28 cellular contexts compared by ENCODE assay signal in genomic region chr5:174288436-174288835, GRCh38.
"Had no signal": no experiment of that assay in that cellular context is flagged by ENCODE, and none has a peak within 500 bp of the region (broad histone marks: within the 10 kb centered on the region; RNA-seq: fewer than 3 reads in every experiment).

No MANE protein-coding gene starts in this region.

- ATAC-seq: naive thymus-derived CD8-positive, alpha-beta T cell; natural killer cell treated with Interleukin-12 subunit alpha and Interleukin-12 subunit beta and Interleukin-15 and Interleukin-18, amount 100 ng/mL, for 72 hours; psoas muscle; right cardiac atrium; right lobe of liver; stimulated activated effector memory CD8-positive, alpha-beta T cell treated with anti-CD3 and anti-CD28 coated beads, Interleukin-12 subunit alpha, Interleukin-12 subunit beta, amount 100 ng/mL, for 72 hours; stimulated activated naive B cell treated with anti-CD40 and anti-IgM and Interleukin-4, amounts not matched to agents 10 μg/mL and 1 μg/mL and 100 μg/mL, for 72 hours had no signal

- H3K36me3 ChIP-seq: neutrophil, ovary, right lobe of liver, sigmoid colon, stomach, thoracic aorta, thyroid gland, tibial nerve, upper lobe of left lung, vagina had no signal

- H3K4me3 ChIP-seq: ovary, psoas muscle, right lobe of liver, sigmoid colon, stomach, thoracic aorta, thyroid gland, tibial nerve, upper lobe of left lung, vagina had no signal

- H3K27me3 ChIP-seq: ovary, right lobe of liver, sigmoid colon, stomach, thyroid gland, tibial nerve, upper lobe of left lung, vagina had no signal

- H3K9me3 ChIP-seq: neutrophil, ovary, psoas muscle, right lobe of liver, thoracic aorta, thyroid gland, vagina had no signal

- DNase-seq: naive thymus-derived CD8-positive, alpha-beta T cell; nephron progenitor cell; nucleus accumbens; ovary; posterior cingulate gyrus; psoas muscle; right cardiac atrium; right lobe of liver; sigmoid colon; small intestine; stimulated activated CD4-positive, alpha-beta T cell treated with anti-CD3 and anti-CD28 coated beads, Interleukin-15, amount 100 ng/mL, for 24 hours; stimulated activated CD4-positive, alpha-beta T cell treated with anti-CD3 and anti-CD28 coated beads, Interleukin-2, amount 100 ng/mL, for 24 hours; stimulated activated CD4-positive, alpha-beta T cell treated with anti-CD3 and anti-CD28 coated beads, Interleukin-2, amount 100 ng/mL, for 48 hours; stimulated activated CD4-positive, alpha-beta T cell treated with anti-CD3 and anti-CD28 coated beads, Interleukin-4, amount 100 ng/mL, for 24 hours; stimulated activated naive B cell treated with anti-CD40 and anti-IgM and Interleukin-4, amounts not matched to agents 10 μg/mL and 1 μg/mL and 100 μg/mL, for 72 hours; stimulated activated naive CD4-positive, alpha-beta T cell treated with Interleukin-2 at 50 U/mL for 16 hours; stomach; thyroid gland; trophoblast cell; upper lobe of left lung had no signal

- FAIRE-seq: small intestine, urothelium cell line had no signal

- H3K27ac ChIP-seq: neutrophil, ovary, parathyroid adenoma, psoas muscle, right lobe of liver, sigmoid colon, stomach, thoracic aorta, thyroid gland, tibial nerve, upper lobe of left lung, vagina had no signal

- H3K4me1 ChIP-seq: parathyroid adenoma, psoas muscle, right lobe of liver, sigmoid colon, stomach, thyroid gland, tibial nerve, upper lobe of left lung, vagina had no signal
